1 cellular context compared by ENCODE assay signal in the genomic region with DNA sequence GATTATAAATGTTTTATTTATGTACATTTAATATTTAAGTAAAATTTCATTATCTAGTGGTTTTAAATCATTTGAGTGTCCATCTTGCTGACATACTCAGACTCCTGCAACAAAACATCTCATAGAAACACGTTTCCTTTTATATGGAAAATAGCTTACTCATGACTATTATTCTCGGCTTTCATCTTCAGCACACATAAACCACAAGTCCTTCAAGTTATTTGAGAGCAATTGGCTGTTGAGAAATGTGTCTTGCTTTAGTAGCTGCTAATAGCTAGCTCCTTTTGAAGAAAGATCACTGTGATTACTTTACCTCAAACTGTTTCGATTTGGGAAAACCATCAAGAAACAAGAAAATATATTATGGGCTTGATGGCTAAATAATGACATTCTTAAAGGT.
TF ChIP-seq lines count a peak whose summit lies in the region.

No MANE protein-coding gene starts in this region.

TF ChIP-seq in HCT116, 20 proteins besides CTCF, POLR2A, EP300 and RAD21 (continued from another document):
- TF ChIP-seq, protein P1, sequence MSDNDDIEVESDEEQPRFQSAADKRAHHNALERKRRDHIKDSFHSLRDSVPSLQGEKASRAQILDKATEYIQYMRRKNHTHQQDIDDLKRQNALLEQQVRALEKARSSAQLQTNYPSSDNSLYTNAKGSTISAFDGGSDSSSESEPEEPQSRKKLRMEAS (IDR thresholded peaks at IDR 0.05), result 0 out of 2 replicates have a peak, but pooled peaks have one; percentile 22
- TF ChIP-seq EZH2phosphoT487 (IDR thresholded peaks at IDR 0.05; ENCODE audit: borderline replicate concordance), result no peak
- no peak for TF ChIP-seq ELF1 (IDR thresholded peaks at IDR 0.05; ENCODE audit: borderline replicate concordance, low read depth)
- TF ChIP-seq CEBPB (IDR thresholded peaks at IDR 0.05; ENCODE audit: low read depth), result peak; percentile 39
- TF ChIP-seq FOSL1 (IDR thresholded peaks at IDR 0.05; ENCODE audit: low read depth), result peak; percentile 38; the same call in 1 of the 2 replicates
- no peak for TF ChIP-seq YY1 (IDR thresholded peaks at IDR 0.05; ENCODE audit: extremely low read depth, insufficient replicate concordance, low read depth, low read length)
- TF ChIP-seq, protein P2, sequence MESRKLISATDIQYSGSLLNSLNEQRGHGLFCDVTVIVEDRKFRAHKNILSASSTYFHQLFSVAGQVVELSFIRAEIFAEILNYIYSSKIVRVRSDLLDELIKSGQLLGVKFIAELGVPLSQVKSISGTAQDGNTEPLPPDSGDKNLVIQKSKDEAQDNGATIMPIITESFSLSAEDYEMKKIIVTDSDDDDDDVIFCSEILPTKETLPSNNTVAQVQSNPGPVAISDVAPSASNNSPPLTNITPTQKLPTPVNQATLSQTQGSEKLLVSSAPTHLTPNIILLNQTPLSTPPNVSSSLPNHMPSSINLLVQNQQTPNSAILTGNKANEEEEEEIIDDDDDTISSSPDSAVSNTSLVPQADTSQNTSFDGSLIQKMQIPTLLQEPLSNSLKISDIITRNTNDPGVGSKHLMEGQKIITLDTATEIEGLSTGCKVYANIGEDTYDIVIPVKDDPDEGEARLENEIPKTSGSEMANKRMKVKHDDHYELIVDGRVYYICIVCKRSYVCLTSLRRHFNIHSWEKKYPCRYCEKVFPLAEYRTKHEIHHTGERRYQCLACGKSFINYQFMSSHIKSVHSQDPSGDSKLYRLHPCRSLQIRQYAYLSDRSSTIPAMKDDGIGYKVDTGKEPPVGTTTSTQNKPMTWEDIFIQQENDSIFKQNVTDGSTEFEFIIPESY (IDR thresholded peaks at IDR 0.05; ENCODE audit: extremely low read depth, insufficient replicate concordance, low read length), result no peak
- TF ChIP-seq ZFX (IDR thresholded peaks at IDR 0.05), result no peak
- TF ChIP-seq EGR1 (IDR thresholded peaks at IDR 0.05; ENCODE audit: low read depth), result no peak
- TF ChIP-seq, protein P3, sequence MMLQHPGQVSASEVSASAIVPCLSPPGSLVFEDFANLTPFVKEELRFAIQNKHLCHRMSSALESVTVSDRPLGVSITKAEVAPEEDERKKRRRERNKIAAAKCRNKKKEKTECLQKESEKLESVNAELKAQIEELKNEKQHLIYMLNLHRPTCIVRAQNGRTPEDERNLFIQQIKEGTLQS (IDR thresholded peaks at IDR 0.05), result no peak
- peak; percentile 47; the same call in 1 of the 2 replicates for TF ChIP-seq JUND (IDR thresholded peaks at IDR 0.05)
TF ChIP-seq in HCT116: peak in this region for 6.
